ENCODE assay signal across 19 cellular contexts in genomic region chr13:109803822-109804221, GRCh38.
"Had no signal": no experiment of that assay in that cellular context is flagged by ENCODE, and none has a peak within 500 bp of the region (broad histone marks: within the 10 kb centered on the region; RNA-seq: fewer than 3 reads in every experiment).

No MANE protein-coding gene starts in this region.

- ATAC-seq: activated CD8-positive, alpha-beta T cell treated with anti-CD3 and anti-CD28 coated beads, Interleukin-2, amount 10 ng/mL, durations not matched to agents 7 days and 5 days; body of pancreas; left ventricle myocardium superior; naive thymus-derived CD4-positive, alpha-beta T cell; right cardiac atrium; stimulated activated naive CD8-positive, alpha-beta T cell treated with anti-CD3 and anti-CD28 coated beads, Interleukin-15, amount 100 ng/mL, for 72 hours had no signal

- DNase-seq: activated B cell treated with CpG ODN at 0.5 μM for 24 hours; activated CD4-positive, alpha-beta T cell treated with anti-CD3 and anti-CD28 coated beads for 4 hours; activated CD8-positive, alpha-beta T cell treated with anti-CD3 and anti-CD28 coated beads, Interleukin-2, amount 10 ng/mL, durations not matched to agents 7 days and 5 days; activated naive CD4-positive, alpha-beta T cell treated with Interleukin-2 at 50 U/mL for 16 hours; activated naive CD8-positive, alpha-beta T cell treated with anti-CD3 and anti-CD28 coated beads, Interleukin-2, amount 10 ng/mL, durations not matched to agents 7 days and 5 days; activated T-cell treated with anti-CD3 and anti-CD28 coated beads, Interleukin-2, amount 50 U/mL, for 24 hours; body of pancreas; caudate nucleus; dorsolateral prefrontal cortex; hypothalamus; kidney; left ventricle myocardium superior; mesenchymal stem cell; naive thymus-derived CD4-positive, alpha-beta T cell; right cardiac atrium; stimulated activated CD4-positive, alpha-beta T cell treated with anti-CD3 and anti-CD28 coated beads, Interleukin-15, amount 100 ng/mL, for 24 hours; stimulated activated CD4-positive, alpha-beta T cell treated with anti-CD3 and anti-CD28 coated beads, Interleukin-2, amount 100 ng/mL, for 48 hours; stimulated activated naive CD8-positive, alpha-beta T cell treated with anti-CD3 and anti-CD28 coated beads, Interleukin-15, amount 100 ng/mL, for 72 hours; upper lobe of left lung had no signal
